ENCODE assay signal across 22 cellular contexts in the genomic region with DNA sequence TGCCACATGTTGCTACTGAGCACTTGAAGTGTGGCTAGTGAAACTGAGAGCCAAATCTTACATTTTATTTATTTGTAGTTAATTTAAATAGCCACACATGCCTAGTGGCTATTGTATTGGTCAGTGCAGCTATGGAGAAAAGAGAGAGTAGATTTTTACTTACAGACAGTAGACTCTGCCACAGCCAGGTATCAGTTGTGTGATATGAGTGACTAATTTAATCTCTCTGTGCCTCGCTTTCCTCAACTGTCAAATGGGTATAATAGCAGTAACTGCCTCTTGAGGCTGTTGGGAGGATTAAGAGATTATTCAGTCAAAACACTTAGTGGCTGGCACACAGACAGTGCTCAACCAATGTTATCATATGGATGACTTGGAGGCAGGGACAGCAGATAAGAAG.
"Had no signal": no experiment of that assay in that cellular context is flagged by ENCODE, and none has a peak within 500 bp of the region (broad histone marks: within the 10 kb centered on the region; RNA-seq: fewer than 3 reads in every experiment).

No MANE protein-coding gene starts in this region.

- ATAC-seq: activated CD4-positive, CD25-positive, alpha-beta regulatory T cell treated with anti-CD3 and anti-CD28 coated beads, Interleukin-2, amount 50 U/mL, for 24 hours; activated CD8-positive, alpha-beta T cell treated with anti-CD3 and anti-CD28 coated beads, Interleukin-2, amount 10 ng/mL, durations not matched to agents 7 days and 5 days; activated naive CD4-positive, alpha-beta T cell treated with anti-CD3 and anti-CD28 coated beads, Interleukin-2, amount 50 U/mL, for 72 hours; activated naive CD8-positive, alpha-beta T cell treated with anti-CD3 and anti-CD28 coated beads, Interleukin-2, amount 50 U/mL, for 24 hours had no signal

- H3K27me3 Mint-ChIP-seq: activated naive CD8-positive, alpha-beta T cell treated with anti-CD3 and anti-CD28 coated beads, Interleukin-2, amount 50 U/mL, for 24 hours; activated T-cell treated with anti-CD3 and anti-CD28 coated beads, Interleukin-2, amount 50 U/mL, for 24 hours had no signal

- H3K4me3 ChIP-seq: cardiac muscle cell, Peyer's patch, SJSA1 had no signal

- H3K36me3 ChIP-seq: brain microvascular endothelial cell, cardiac muscle cell, Peyer's patch, SJSA1 had no signal

- H3K27ac Mint-ChIP-seq: activated CD8-positive, alpha-beta T cell treated with anti-CD3 and anti-CD28 coated beads, Interleukin-2, amount 10 ng/mL, durations not matched to agents 7 days and 5 days; activated naive CD8-positive, alpha-beta T cell treated with anti-CD3 and anti-CD28 coated beads, Interleukin-2, amount 50 U/mL, for 24 hours; activated T-cell treated with anti-CD3 and anti-CD28 coated beads, Interleukin-2, amount 50 U/mL, for 24 hours; T-helper 2 cell treated with Interferon-gamma antibody and Interleukin-4, amounts not matched to agents 5 μg/mL and 100 μg/mL, for 36 hours had no signal

- H3K9me3 Mint-ChIP-seq: activated naive CD4-positive, alpha-beta T cell treated with anti-CD3 and anti-CD28 coated beads, Interleukin-2, amount 50 U/mL, for 72 hours; activated naive CD8-positive, alpha-beta T cell treated with anti-CD3 and anti-CD28 coated beads, Interleukin-2, amount 50 U/mL, for 24 hours; activated T-cell treated with anti-CD3 and anti-CD28 coated beads, Interleukin-2, amount 50 U/mL, for 24 hours; T-helper 2 cell treated with Interferon-gamma antibody and Interleukin-4, amounts not matched to agents 5 μg/mL and 100 μg/mL, for 36 hours had no signal

- DNase-seq: activated CD4-positive, alpha-beta T cell treated with anti-CD3 and anti-CD28 coated beads for 4 hours; activated CD4-positive, alpha-beta T cell treated with anti-CD3 and anti-CD28 coated beads, Interleukin-2, amount 50 U/mL, for 4 hours; activated CD8-positive, alpha-beta T cell treated with anti-CD3 and anti-CD28 coated beads, Interleukin-2, amount 10 ng/mL, durations not matched to agents 7 days and 5 days; activated effector memory CD4-positive, alpha-beta T cell treated with anti-CD3 and anti-CD28 coated beads, Interleukin-2, amount 50 U/mL, for 16 hours; activated naive CD4-positive, alpha-beta T cell treated with Interleukin-2 at 50 U/mL for 16 hours; activated naive CD8-positive, alpha-beta T cell treated with anti-CD3 and anti-CD28 coated beads, Interleukin-2, amount 50 U/mL, for 24 hours; activated T-cell treated with anti-CD3 and anti-CD28 coated beads, Interleukin-2, amount 50 U/mL, for 24 hours; amniotic stem cell; KG1; NCI-H1092; NCI-H1930; NCI-H2171; NCI-H2227 treated with DMSO at 0.1 percent for 48 hours; NCI-H748 treated with DMSO at 0.1 percent for 48 hours; Peyer's patch; SHP77 had no signal

- H3K36me3 Mint-ChIP-seq: activated naive CD4-positive, alpha-beta T cell treated with anti-CD3 and anti-CD28 coated beads, Interleukin-2, amount 50 U/mL, for 72 hours had no signal

- H3K4me3 Mint-ChIP-seq: activated CD8-positive, alpha-beta T cell treated with anti-CD3 and anti-CD28 coated beads, Interleukin-2, amount 10 ng/mL, durations not matched to agents 7 days and 5 days; activated naive CD8-positive, alpha-beta T cell treated with anti-CD3 and anti-CD28 coated beads, Interleukin-2, amount 50 U/mL, for 24 hours; activated T-cell treated with anti-CD3 and anti-CD28 coated beads, Interleukin-2, amount 50 U/mL, for 24 hours; T-helper 2 cell treated with Interferon-gamma antibody and Interleukin-4, amounts not matched to agents 5 μg/mL and 100 μg/mL, for 36 hours had no signal

- H3K27me3 ChIP-seq: brain microvascular endothelial cell, cardiac muscle cell, Peyer's patch, SJSA1 had no signal

- H3K27ac ChIP-seq: brain microvascular endothelial cell, cardiac muscle cell, Peyer's patch, SJSA1 had no signal

- H3K9me3 ChIP-seq: Peyer's patch, SJSA1 had no signal

- H3K4me1 ChIP-seq: Peyer's patch had no signal
